2 cellular contexts compared by ENCODE assay signal in genomic region chr7:26318921-26319320, GRCh38.
TF ChIP-seq lines count a peak whose summit lies in the region.

No MANE protein-coding gene starts in this region.

TF ChIP-seq in SK-N-SH, 30 proteins besides CTCF, POLR2A, EP300 and RAD21 (continued from another document):
- TF ChIP-seq, protein P1, sequence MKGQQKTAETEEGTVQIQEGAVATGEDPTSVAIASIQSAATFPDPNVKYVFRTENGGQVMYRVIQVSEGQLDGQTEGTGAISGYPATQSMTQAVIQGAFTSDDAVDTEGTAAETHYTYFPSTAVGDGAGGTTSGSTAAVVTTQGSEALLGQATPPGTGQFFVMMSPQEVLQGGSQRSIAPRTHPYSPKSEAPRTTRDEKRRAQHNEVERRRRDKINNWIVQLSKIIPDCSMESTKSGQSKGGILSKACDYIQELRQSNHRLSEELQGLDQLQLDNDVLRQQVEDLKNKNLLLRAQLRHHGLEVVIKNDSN (IDR thresholded peaks at IDR 0.05; ENCODE audit: borderline replicate concordance, low read depth) = no peak
- no peak for TF ChIP-seq POLR2AphosphoS5 (IDR thresholded peaks at IDR 0.05; ENCODE audit: low read depth, low read length)
- no peak for TF ChIP-seq REST (IDR thresholded peaks at IDR 0.05; ENCODE audit: low read depth, low read length)
- TF ChIP-seq ZBTB33 (IDR thresholded peaks at IDR 0.05; ENCODE audit: borderline replicate concordance, low read depth) = no peak
- TF ChIP-seq GABPA (IDR thresholded peaks at IDR 0.05; ENCODE audit: low read depth) = no peak
- TF ChIP-seq, protein P2, sequence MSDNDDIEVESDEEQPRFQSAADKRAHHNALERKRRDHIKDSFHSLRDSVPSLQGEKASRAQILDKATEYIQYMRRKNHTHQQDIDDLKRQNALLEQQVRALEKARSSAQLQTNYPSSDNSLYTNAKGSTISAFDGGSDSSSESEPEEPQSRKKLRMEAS (IDR thresholded peaks at IDR 0.05; ENCODE audit: low read depth) = no peak
- no peak for TF ChIP-seq IRF3 (IDR thresholded peaks at IDR 0.05; ENCODE audit: low read depth, low read length)
- no peak for TF ChIP-seq NFIC (IDR thresholded peaks at IDR 0.05; ENCODE audit: borderline replicate concordance)
- TF ChIP-seq MXI1 (IDR thresholded peaks at IDR 0.05; ENCODE audit: low read depth, low read length) = no peak
- no peak for TF ChIP-seq EZH2phosphoT487 (IDR thresholded peaks at IDR 0.05; ENCODE audit: borderline replicate concordance, low read depth)
- no peak for TF ChIP-seq FOXM1 (IDR thresholded peaks at IDR 0.05; ENCODE audit: low read depth)
- no peak for TF ChIP-seq SMC3 (IDR thresholded peaks at IDR 0.05; ENCODE audit: low read depth, low read length)
- no peak for TF ChIP-seq FOSL2 (IDR thresholded peaks at IDR 0.05; ENCODE audit: borderline replicate concordance, low read depth)
- no peak for TF ChIP-seq RFX5 (IDR thresholded peaks at IDR 0.05; ENCODE audit: low read length)
- no peak for TF ChIP-seq MEF2A (IDR thresholded peaks at IDR 0.05; ENCODE audit: borderline replicate concordance, low read depth)
TF ChIP-seq in SK-N-SH: peak in this region for 0.

TF ChIP-seq in SK-N-SH treated with all-trans-retinoic acid at 6 μM for 48 hours, 23 proteins besides CTCF, POLR2A, EP300 and RAD21:
- no peak for TF ChIP-seq TSHZ2 (CRISPR knock-in tag; IDR thresholded peaks at IDR 0.05)
- TF ChIP-seq SNAI2 (CRISPR knock-in tag; IDR thresholded peaks at IDR 0.05) = no peak
- TF ChIP-seq TCF4 (CRISPR knock-in tag; IDR thresholded peaks at IDR 0.05; ENCODE audit: borderline replicate concordance) = no peak
- TF ChIP-seq ZNF70 (CRISPR knock-in tag; IDR thresholded peaks at IDR 0.05) = no peak
- TF ChIP-seq BACH2 (CRISPR knock-in tag; IDR thresholded peaks at IDR 0.05; ENCODE audit: borderline replicate concordance) = no peak
- no peak for TF ChIP-seq PATZ1 (CRISPR knock-in tag; IDR thresholded peaks at IDR 0.05; ENCODE audit: borderline replicate concordance)
- TF ChIP-seq RARB (CRISPR knock-in tag; IDR thresholded peaks at IDR 0.05) = no peak
- TF ChIP-seq ARNTL (CRISPR knock-in tag; IDR thresholded peaks at IDR 0.05; ENCODE audit: borderline replicate concordance, low read depth) = no peak
- no peak for TF ChIP-seq ZFP3 (CRISPR knock-in tag; IDR thresholded peaks at IDR 0.05)
- no peak for TF ChIP-seq PPARA (CRISPR knock-in tag; IDR thresholded peaks at IDR 0.05; ENCODE audit: borderline replicate concordance)
- TF ChIP-seq ZC3H10 (CRISPR knock-in tag; IDR thresholded peaks at IDR 0.05) = no peak
- no peak for TF ChIP-seq ZNF8 (CRISPR knock-in tag; IDR thresholded peaks at IDR 0.05)
- no peak for TF ChIP-seq GLIS3 (CRISPR knock-in tag; IDR thresholded peaks at IDR 0.05)
- no peak for TF ChIP-seq OSR1 (CRISPR knock-in tag; IDR thresholded peaks at IDR 0.05)
- no peak for TF ChIP-seq CSRNP3 (CRISPR knock-in tag; IDR thresholded peaks at IDR 0.05)
